In the genomic region with DNA sequence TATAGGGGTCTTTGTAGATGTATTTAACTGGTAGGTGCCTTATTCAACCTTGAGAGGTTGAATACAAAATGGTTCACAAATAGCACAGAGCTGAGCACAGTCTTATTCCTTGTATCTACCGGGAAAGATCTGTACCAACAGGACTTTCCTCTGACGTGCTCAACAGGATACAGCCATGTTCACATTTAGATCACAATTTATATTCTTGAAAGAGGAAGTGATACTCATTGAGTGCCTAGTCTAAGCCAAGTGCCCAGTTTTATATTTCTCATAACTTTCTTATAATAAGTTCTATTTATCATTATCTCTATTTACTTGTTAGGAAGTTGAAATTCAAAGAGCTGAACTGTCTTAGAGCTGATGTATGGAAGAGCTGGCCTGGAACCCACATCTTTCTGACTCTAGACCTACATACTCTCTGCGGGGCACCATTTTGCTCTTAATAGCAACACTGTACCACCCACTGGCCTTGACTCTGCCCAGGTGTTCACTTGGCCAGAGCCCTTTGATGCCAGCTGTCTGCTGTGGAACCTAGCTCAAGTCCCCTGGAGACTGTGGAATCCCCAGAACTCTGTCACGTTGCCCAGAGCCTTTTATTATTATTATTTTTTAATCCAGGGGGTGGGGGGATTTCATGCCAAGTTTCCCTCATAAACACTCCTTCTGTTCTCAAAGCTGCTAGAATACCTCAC, we compare ENCODE assay signal across 12 cellular contexts.
DNase-seq lines count a peak whose midpoint lies in the region; ATAC-seq and TF ChIP-seq lines count a peak whose summit lies in the region.
"Had no signal": no experiment of that assay in that cellular context is flagged by ENCODE, and none has a peak within 500 bp of the region (broad histone marks: within the 10 kb centered on the region; RNA-seq: fewer than 3 reads in every experiment).

No MANE protein-coding gene starts in this region.

- H3K27me3 Mint-ChIP-seq in naive B cell = peaks cover 6 to 15% (median 8%) of the 10 kb centered on the region in 3 donors
- H3K27me3 Mint-ChIP-seq in endothelial cell (ENCODE audit: unreplicated experiment) = no peaks in the 10 kb centered on the region

- DNase-seq in naive B cell (no peak), amniotic stem cell (lab: John Stamatoyannopoulos, UW) (no peak), pons (ENCODE audit: low spot score) (no peak), endothelial cell (ENCODE audit: low spot score) (no peak)
- DNase-seq: activated naive CD8-positive, alpha-beta T cell treated with anti-CD3 and anti-CD28 coated beads, Interleukin-2, amount 10 ng/mL, durations not matched to agents 7 days and 5 days; colonic mucosa; stimulated activated CD4-positive, alpha-beta T cell treated with anti-CD3 and anti-CD28 coated beads, Interleukin-4, amount 100 ng/mL, for 4 hours had no signal

- H3K4me3 Mint-ChIP-seq in naive B cell (peak overlapping the region in 1 of 8 donors; percentile 26), endothelial cell (ENCODE audit: unreplicated experiment) (no peak overlapping the region)
- H3K4me3 Mint-ChIP-seq: activated naive CD8-positive, alpha-beta T cell treated with anti-CD3 and anti-CD28 coated beads, Interleukin-2, amount 10 ng/mL, durations not matched to agents 7 days and 5 days; T-helper 2 cell treated with Interferon-gamma antibody and Interleukin-4, amounts not matched to agents 5 μg/mL and 100 μg/mL, for 36 hours had no signal

- no peak overlapping the region for H3K27ac Mint-ChIP-seq in naive B cell
- H3K27ac Mint-ChIP-seq in endothelial cell (ENCODE audit: unreplicated experiment) = no peak overlapping the region
- H3K27ac Mint-ChIP-seq: activated naive CD8-positive, alpha-beta T cell treated with anti-CD3 and anti-CD28 coated beads, Interleukin-2, amount 10 ng/mL, durations not matched to agents 7 days and 5 days; T-helper 2 cell treated with Interferon-gamma antibody and Interleukin-4, amounts not matched to agents 5 μg/mL and 100 μg/mL, for 36 hours had no signal

- no peak for TF ChIP-seq CTCF in endothelial cell (IDR thresholded peaks at IDR 0.05; ENCODE audit: unreplicated experiment)

- H3K4me1 Mint-ChIP-seq in naive B cell = peaks cover 0 to 7% (median 4%) of the 10 kb centered on the region in 3 donors
- H3K4me1 Mint-ChIP-seq in endothelial cell (ENCODE audit: unreplicated experiment) = peaks cover 5% of the 10 kb centered on the region
- H3K4me1 Mint-ChIP-seq: activated naive CD8-positive, alpha-beta T cell treated with anti-CD3 and anti-CD28 coated beads, Interleukin-2, amount 10 ng/mL, durations not matched to agents 7 days and 5 days had no signal

- H3K36me3 Mint-ChIP-seq in naive B cell (no peaks in the 10 kb centered on the region), endothelial cell (ENCODE audit: low read depth, unreplicated experiment) (no peaks in the 10 kb centered on the region)
- H3K36me3 Mint-ChIP-seq: activated naive CD8-positive, alpha-beta T cell treated with anti-CD3 and anti-CD28 coated beads, Interleukin-2, amount 10 ng/mL, durations not matched to agents 7 days and 5 days had no signal

- ATAC-seq in GM18907 (IDR thresholded peaks at IDR 0.05; ENCODE audit: unreplicated experiment) (peak; percentile 85), HG02623 (IDR thresholded peaks at IDR 0.05; ENCODE audit: unreplicated experiment) (peak; percentile 75), HG03521 (IDR thresholded peaks at IDR 0.05; ENCODE audit: unreplicated experiment) (peak; percentile 57), naive B cell (ENCODE audit: low read depth in 2 of 2) (peak; percentile 68 to 79), HG03097 (IDR thresholded peaks at IDR 0.05; ENCODE audit: low FRiP score, unreplicated experiment) (no peak)

- peaks cover 0 to 6% (median 2%) of the 10 kb centered on the region in 7 donors for H3K9me3 Mint-ChIP-seq in naive B cell
- H3K9me3 Mint-ChIP-seq in endothelial cell (ENCODE audit: unreplicated experiment) = no peaks in the 10 kb centered on the region
- H3K9me3 Mint-ChIP-seq: activated naive CD8-positive, alpha-beta T cell treated with anti-CD3 and anti-CD28 coated beads, Interleukin-2, amount 10 ng/mL, durations not matched to agents 7 days and 5 days; T-helper 2 cell treated with Interferon-gamma antibody and Interleukin-4, amounts not matched to agents 5 μg/mL and 100 μg/mL, for 36 hours had no signal
